22 cellular contexts compared by ENCODE assay signal in genomic region chr1:162757476-162757875, GRCh38.
"Had no signal": no experiment of that assay in that cellular context is flagged by ENCODE, and none has a peak within 500 bp of the region (broad histone marks: within the 10 kb centered on the region; RNA-seq: fewer than 3 reads in every experiment).

No MANE protein-coding gene starts in this region.

- H3K9me3 ChIP-seq: colonic mucosa, esophagus squamous epithelium, heart right ventricle, lower lobe of right lung, neutrophil, stomach, thoracic aorta, upper lobe of left lung had no signal

- H3K9me3 Mint-ChIP-seq: activated CD4-positive, alpha-beta memory T cell treated with anti-CD3 and anti-CD28 coated beads, Interleukin-2, amount 10 ng/mL, durations not matched to agents 7 days and 5 days; immature natural killer cell; natural killer cell treated with Interleukin-12 subunit alpha and Interleukin-12 subunit beta and Interleukin-15 and Interleukin-18, amount 100 ng/mL, for 72 hours; stimulated activated effector memory CD8-positive, alpha-beta T cell treated with anti-CD3 and anti-CD28 coated beads, Interleukin-12 subunit alpha, Interleukin-12 subunit beta, amount 100 ng/mL, for 72 hours; T-helper 2 cell treated with Interferon-gamma antibody and Interleukin-4, amounts not matched to agents 5 μg/mL and 100 μg/mL, for 36 hours had no signal

- H3K4me3 ChIP-seq: colonic mucosa, esophagus squamous epithelium, heart right ventricle, lower lobe of right lung, stomach, thoracic aorta, upper lobe of left lung had no signal

- H3K79me2 ChIP-seq: parathyroid adenoma had no signal

- DNase-seq: activated CD4-positive, alpha-beta memory T cell treated with anti-CD3 and anti-CD28 coated beads, Interleukin-2, amount 10 ng/mL, durations not matched to agents 7 days and 5 days; activated CD4-positive, alpha-beta T cell treated with anti-CD3 and anti-CD28 coated beads for 36 hours; activated CD8-positive, alpha-beta memory T cell treated with anti-CD3 and anti-CD28 coated beads, Interleukin-2, amount 10 ng/mL, durations not matched to agents 7 days and 5 days; brain microvascular endothelial cell; central memory CD4-positive, alpha-beta T cell; colonic mucosa; esophagus squamous epithelium; heart right ventricle; immature natural killer cell; left cardiac atrium; lower lobe of right lung; stimulated activated CD4-positive, alpha-beta T cell treated with anti-CD3 and anti-CD28 coated beads, Interleukin-4, amount 100 ng/mL, for 24 hours; stomach; upper lobe of left lung had no signal

- H3K27me3 Mint-ChIP-seq: activated CD4-positive, alpha-beta memory T cell treated with anti-CD3 and anti-CD28 coated beads, Interleukin-2, amount 10 ng/mL, durations not matched to agents 7 days and 5 days; activated CD4-positive, alpha-beta T cell treated with anti-CD3 and anti-CD28 coated beads for 36 hours; activated CD8-positive, alpha-beta memory T cell treated with anti-CD3 and anti-CD28 coated beads, Interleukin-2, amount 10 ng/mL, durations not matched to agents 7 days and 5 days; activated naive CD8-positive, alpha-beta T cell; natural killer cell treated with Interleukin-12 subunit alpha and Interleukin-12 subunit beta and Interleukin-15 and Interleukin-18, amount 100 ng/mL, for 72 hours had no signal

- H3K36me3 ChIP-seq: colonic mucosa, neutrophil had no signal

- H3K27me3 ChIP-seq: brain microvascular endothelial cell, colonic mucosa, esophagus squamous epithelium, heart right ventricle, neutrophil, stomach, upper lobe of left lung had no signal

- H3K36me3 Mint-ChIP-seq: activated CD8-positive, alpha-beta memory T cell treated with anti-CD3 and anti-CD28 coated beads, Interleukin-2, amount 10 ng/mL, durations not matched to agents 7 days and 5 days; activated naive CD8-positive, alpha-beta T cell; natural killer cell treated with Interleukin-12 subunit alpha and Interleukin-12 subunit beta and Interleukin-15 and Interleukin-18, amount 100 ng/mL, for 72 hours; stimulated activated effector memory CD8-positive, alpha-beta T cell treated with anti-CD3 and anti-CD28 coated beads, Interleukin-12 subunit alpha, Interleukin-12 subunit beta, amount 100 ng/mL, for 72 hours had no signal

- H3K4me1 Mint-ChIP-seq: activated CD4-positive, alpha-beta memory T cell treated with anti-CD3 and anti-CD28 coated beads, Interleukin-2, amount 10 ng/mL, durations not matched to agents 7 days and 5 days; activated CD4-positive, alpha-beta T cell treated with anti-CD3 and anti-CD28 coated beads for 36 hours; activated CD8-positive, alpha-beta memory T cell treated with anti-CD3 and anti-CD28 coated beads, Interleukin-2, amount 10 ng/mL, durations not matched to agents 7 days and 5 days; immature natural killer cell; stimulated activated effector memory CD8-positive, alpha-beta T cell treated with anti-CD3 and anti-CD28 coated beads, Interleukin-12 subunit alpha, Interleukin-12 subunit beta, amount 100 ng/mL, for 72 hours had no signal

- H3K4me3 Mint-ChIP-seq: activated CD4-positive, alpha-beta memory T cell treated with anti-CD3 and anti-CD28 coated beads, Interleukin-2, amount 10 ng/mL, durations not matched to agents 7 days and 5 days; activated CD4-positive, alpha-beta T cell treated with anti-CD3 and anti-CD28 coated beads for 36 hours; activated CD8-positive, alpha-beta memory T cell treated with anti-CD3 and anti-CD28 coated beads, Interleukin-2, amount 10 ng/mL, durations not matched to agents 7 days and 5 days; activated naive CD8-positive, alpha-beta T cell; immature natural killer cell; natural killer cell treated with Interleukin-12 subunit alpha and Interleukin-12 subunit beta and Interleukin-15 and Interleukin-18, amount 100 ng/mL, for 72 hours; stimulated activated effector memory CD8-positive, alpha-beta T cell treated with anti-CD3 and anti-CD28 coated beads, Interleukin-12 subunit alpha, Interleukin-12 subunit beta, amount 100 ng/mL, for 72 hours; T-helper 2 cell treated with Interferon-gamma antibody and Interleukin-4, amounts not matched to agents 5 μg/mL and 100 μg/mL, for 36 hours had no signal

- H2AFZ ChIP-seq: parathyroid adenoma had no signal

- H3K9ac ChIP-seq: parathyroid adenoma had no signal

- H3K27ac ChIP-seq: brain microvascular endothelial cell, colonic mucosa, heart right ventricle, lower lobe of right lung, neutrophil, parathyroid adenoma, upper lobe of left lung had no signal

- FAIRE-seq: frontal cortex had no signal

- H3K4me1 ChIP-seq: colonic mucosa, heart right ventricle, lower lobe of right lung, parathyroid adenoma, upper lobe of left lung had no signal

- H3K27ac Mint-ChIP-seq: activated CD4-positive, alpha-beta memory T cell treated with anti-CD3 and anti-CD28 coated beads, Interleukin-2, amount 10 ng/mL, durations not matched to agents 7 days and 5 days; activated CD4-positive, alpha-beta T cell treated with anti-CD3 and anti-CD28 coated beads for 36 hours; activated CD8-positive, alpha-beta memory T cell treated with anti-CD3 and anti-CD28 coated beads, Interleukin-2, amount 10 ng/mL, durations not matched to agents 7 days and 5 days; activated naive CD8-positive, alpha-beta T cell; immature natural killer cell; natural killer cell treated with Interleukin-12 subunit alpha and Interleukin-12 subunit beta and Interleukin-15 and Interleukin-18, amount 100 ng/mL, for 72 hours; stimulated activated effector memory CD8-positive, alpha-beta T cell treated with anti-CD3 and anti-CD28 coated beads, Interleukin-12 subunit alpha, Interleukin-12 subunit beta, amount 100 ng/mL, for 72 hours; T-helper 2 cell treated with Interferon-gamma antibody and Interleukin-4, amounts not matched to agents 5 μg/mL and 100 μg/mL, for 36 hours had no signal
